9 cellular contexts compared by ENCODE assay signal in the genomic region with DNA sequence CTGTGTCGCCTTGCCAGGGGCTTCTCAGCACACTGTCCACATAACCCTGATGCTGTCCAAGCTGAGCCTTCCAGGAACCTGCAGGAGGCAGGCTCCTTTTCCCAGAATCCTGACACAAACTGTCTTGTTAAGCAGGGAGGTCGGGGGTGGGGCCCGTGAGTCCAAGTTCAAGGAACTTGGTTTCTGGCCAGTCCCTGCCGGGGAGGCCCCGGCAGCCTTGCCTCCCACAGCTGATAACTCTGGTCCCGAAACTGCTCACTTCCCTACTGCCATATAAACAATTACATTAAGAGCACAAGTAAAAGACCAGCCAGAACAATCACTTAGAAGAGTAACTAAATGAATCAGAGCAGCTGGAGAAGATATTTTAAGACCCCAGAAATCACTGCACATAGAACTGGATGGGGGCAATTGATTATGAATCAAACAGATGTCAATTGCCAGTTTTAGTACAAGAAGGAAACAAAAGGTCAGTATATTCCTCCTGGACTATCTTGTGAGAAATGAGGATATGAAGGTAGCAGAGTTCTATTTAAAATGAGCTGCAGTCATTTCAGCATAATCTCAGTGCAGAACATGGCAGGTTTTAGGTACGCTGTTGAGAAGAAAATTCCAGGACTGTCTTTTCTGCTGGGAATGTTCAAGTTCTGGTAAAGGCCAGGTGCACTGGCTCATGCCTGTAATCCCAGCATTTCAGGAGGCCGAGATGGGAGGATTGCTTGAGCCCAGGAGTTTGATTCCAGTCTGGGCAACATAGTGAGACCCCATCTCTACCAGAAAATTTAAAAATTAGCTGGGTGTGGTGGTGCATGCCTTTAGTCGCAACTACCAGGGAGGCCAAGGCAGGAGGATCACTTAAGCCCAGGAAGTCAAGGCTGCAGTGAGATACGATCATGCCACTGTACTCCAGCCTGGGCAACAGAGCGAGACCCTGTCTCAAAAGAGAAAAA.
DNase-seq lines count a peak whose midpoint lies in the region; ATAC-seq and TF ChIP-seq lines count a peak whose summit lies in the region.
"Had no signal": no experiment of that assay in that cellular context is flagged by ENCODE, and none has a peak within 500 bp of the region (broad histone marks: within the 10 kb centered on the region; RNA-seq: fewer than 3 reads in every experiment).

No MANE protein-coding gene starts in this region.

- peaks cover 32% of the 10 kb centered on the region for H3K4me1 Mint-ChIP-seq in activated naive CD8-positive, alpha-beta T cell (ENCODE audit: low read depth)
- peaks cover 29% of the 10 kb centered on the region for H3K4me1 Mint-ChIP-seq in activated naive CD8-positive, alpha-beta T cell treated with anti-CD3 and anti-CD28 coated beads for 36 hours
- peaks cover 18% of the 10 kb centered on the region for H3K4me1 Mint-ChIP-seq in endothelial cell (ENCODE audit: unreplicated experiment)

- ATAC-seq in HG03060 (IDR thresholded peaks at IDR 0.05; ENCODE audit: low read depth, unreplicated experiment) = peak; percentile 72
- peak; percentile 53 for ATAC-seq in lung (ENCODE audit: insufficient read depth, low FRiP score)

- H3K27me3 Mint-ChIP-seq in activated naive CD8-positive, alpha-beta T cell = no peaks in the 10 kb centered on the region
- no peaks in the 10 kb centered on the region for H3K27me3 Mint-ChIP-seq in activated naive CD8-positive, alpha-beta T cell treated with anti-CD3 and anti-CD28 coated beads for 36 hours
- peaks cover 5% of the 10 kb centered on the region for H3K27me3 Mint-ChIP-seq in endothelial cell (ENCODE audit: unreplicated experiment)

- H3K36me3 Mint-ChIP-seq in activated naive CD8-positive, alpha-beta T cell = peaks cover 12% of the 10 kb centered on the region
- H3K36me3 Mint-ChIP-seq in activated naive CD8-positive, alpha-beta T cell treated with anti-CD3 and anti-CD28 coated beads for 36 hours = peaks cover 6% of the 10 kb centered on the region
- peaks cover 16% of the 10 kb centered on the region for H3K36me3 Mint-ChIP-seq in endothelial cell (ENCODE audit: low read depth, unreplicated experiment)

- 59 to 75% methylated on average over 11 of the region's 11 CpGs for WGBS in lung, 2 donors

- no peaks in the 10 kb centered on the region for H3K36me3 ChIP-seq in lung (ENCODE audit: control insufficient read depth in 2 of 2, insufficient read depth in 2 of 2, low read length in 2 of 2)

- in situ Hi-C loops in astrocyte of the spinal cord (cut with HindIII; ENCODE audit: low sequenced_read_pairs) = no loop called here

- peak overlapping the region in 1 of 2 donors; percentile 56 for H3K27ac ChIP-seq in lung (ENCODE audit: low read depth in 1 of 2, low read length in 1 of 2)
- H3K27ac ChIP-seq: C4-2B had no signal

- no peaks in the 10 kb centered on the region for H3K9me3 Mint-ChIP-seq in activated naive CD8-positive, alpha-beta T cell (ENCODE audit: low read depth)
- no peaks in the 10 kb centered on the region for H3K9me3 Mint-ChIP-seq in activated naive CD8-positive, alpha-beta T cell treated with anti-CD3 and anti-CD28 coated beads for 36 hours
- no peaks in the 10 kb centered on the region for H3K9me3 Mint-ChIP-seq in endothelial cell (ENCODE audit: unreplicated experiment)

- H3K4me3 ChIP-seq in astrocyte of the spinal cord (ENCODE audit: low read depth, low read length) = no peak overlapping the region
- no peak overlapping the region for H3K4me3 ChIP-seq in lung

- no peak overlapping the region for H3K4me3 Mint-ChIP-seq in activated naive CD8-positive, alpha-beta T cell
- H3K4me3 Mint-ChIP-seq in activated naive CD8-positive, alpha-beta T cell treated with anti-CD3 and anti-CD28 coated beads for 36 hours = no peak overlapping the region
- H3K4me3 Mint-ChIP-seq in endothelial cell (ENCODE audit: unreplicated experiment) = no peak overlapping the region

- TF ChIP-seq CTCF in astrocyte of the spinal cord (IDR thresholded peaks at IDR 0.05; ENCODE audit: low read depth, low read length) (peak; percentile 18), lung (IDR thresholded peaks at IDR 0.05; ENCODE audit: control extremely low read depth, extremely low read depth) (no peak), endothelial cell (IDR thresholded peaks at IDR 0.05; ENCODE audit: unreplicated experiment) (no peak)

- H3K9me3 ChIP-seq in lung (ENCODE audit: control insufficient read depth in 2 of 2, insufficient read depth in 1 of 2, low read length in 1 of 2) = peaks cover 0 to 3% of the 10 kb centered on the region in 2 donors

- peak overlapping the region; percentile 68 for H3K27ac Mint-ChIP-seq in activated naive CD8-positive, alpha-beta T cell
- H3K27ac Mint-ChIP-seq in activated naive CD8-positive, alpha-beta T cell treated with anti-CD3 and anti-CD28 coated beads for 36 hours = no peak overlapping the region
- no peak overlapping the region for H3K27ac Mint-ChIP-seq in endothelial cell (ENCODE audit: unreplicated experiment)

- no peaks in the 10 kb centered on the region for H3K27me3 ChIP-seq in lung (ENCODE audit: control insufficient read depth, insufficient read depth)

- peaks cover 13 to 14% of the 10 kb centered on the region in 2 donors for H3K4me1 ChIP-seq in lung (ENCODE audit: control insufficient read depth in 2 of 2, insufficient read depth in 2 of 2, low read length in 2 of 2)

- no peak for DNase-seq in activated naive CD8-positive, alpha-beta T cell treated with anti-CD3 and anti-CD28 coated beads for 36 hours
- DNase-seq in astrocyte of the spinal cord (ENCODE audit: low read depth, low spot score) = peak; percentile 47
- peak; percentile 51 for DNase-seq in lung (ENCODE audit: low spot score)
- DNase-seq in NCI-H2196 (lab: John Stamatoyannopoulos, UW; ENCODE audit: unreplicated experiment) = no peak
- no peak for DNase-seq in endothelial cell (ENCODE audit: low spot score)
- no peak for DNase-seq in NCI-H1694 (lab: John Stamatoyannopoulos, UW)

Comparison
In these comparisons a context has a peak if more than half of its experiments do, and no peak if none do; other contexts are left out.
1. DNase-seq: peak in astrocyte of the spinal cord (single experiment) and lung (single experiment); none in activated naive CD8-positive, alpha-beta T cell treated with anti-CD3 and anti-CD28 coated beads for 36 hours (single experiment), NCI-H2196 (single experiment), endothelial cell (single experiment) and NCI-H1694 (single experiment).